In the genomic region with DNA sequence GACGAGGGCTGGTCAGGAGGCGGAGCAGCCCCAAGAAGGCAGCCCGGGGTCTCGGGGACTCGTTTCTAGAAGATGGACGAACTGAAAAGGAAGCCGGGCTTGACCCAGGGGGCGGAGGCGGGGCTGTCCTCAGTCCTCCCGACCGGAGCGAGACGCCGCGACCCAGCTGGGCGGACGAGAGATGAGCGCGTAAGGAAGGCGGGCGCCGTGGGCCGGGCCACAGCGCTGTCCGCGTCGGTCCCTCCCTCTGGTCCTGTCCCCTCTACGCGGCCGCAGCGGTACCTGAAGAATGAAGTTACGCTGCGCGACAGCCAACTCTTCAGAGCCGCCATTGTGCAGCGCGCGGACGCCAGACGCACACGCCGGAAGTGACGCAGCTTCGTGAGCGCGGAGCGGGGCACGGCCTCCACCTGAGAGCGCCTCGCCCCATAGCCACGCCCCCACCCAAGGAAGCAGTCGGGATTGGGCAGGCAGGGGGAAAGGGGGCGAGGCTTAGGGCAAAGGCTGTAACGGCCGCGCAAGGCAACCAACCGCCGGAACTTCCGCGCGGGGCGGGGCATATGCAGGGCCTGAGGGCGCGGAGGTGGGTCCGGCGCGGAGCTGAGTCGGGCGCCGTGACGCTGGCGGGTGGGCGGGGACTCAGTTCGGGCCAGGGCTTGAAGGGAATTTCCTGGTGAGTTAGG, we compare ENCODE assay signal across 8 cellular contexts. TPM values are rescaled to one million over a fixed set of nuclear protein-coding genes. Genes with fewer than 3 reads are reported as not detected.
DNase-seq lines count a peak whose midpoint lies in the region; ATAC-seq and TF ChIP-seq lines count a peak whose summit lies in the region.

A gene (minus strand): TSS at position 370 of the 683 bp plus-strand sequence. CDS start 38 bp downstream, at position 332.

- DNase-seq in ACHN (peak; percentile 100), NCI-H2227 (lab: John Stamatoyannopoulos, UW; ENCODE audit: unreplicated experiment) (peak; percentile 100), WERI-Rb-1 (peak; percentile 100), mammary epithelial cell (peak; percentile 100)

- peak within 1 kb of the TSS; percentile 98 for H2AFZ ChIP-seq in mammary epithelial cell (ENCODE audit: low read depth, low read length)

- TSS peak; percentile 35 for BruUV-seq in mammary epithelial cell (replicated peaks; lab: Mats Ljungman, UMichigan)

- dilution Hi-C loops in mammary epithelial cell (cut with HindIII; ENCODE audit: low sequenced_read_pairs) = no loop called here

- peak within 1 kb of the TSS; percentile 99 for H3K4me3 ChIP-seq in WERI-Rb-1 (ENCODE audit: low read depth, low read length)
- peak within 1 kb of the TSS; percentile 67 to 99 (median 97) for H3K4me3 ChIP-seq in mammary epithelial cell (replicated peaks in 1 of 3; ENCODE audit: insufficient read depth in 1 of 3, low read depth in 2 of 3, low read length in 3 of 3)
- H3K4me3 ChIP-seq in iPS-18c (ENCODE audit: insufficient read depth, low read depth, low read length) = peak within 1 kb of the TSS; percentile 100
- H3K4me3 ChIP-seq in skin epidermis = peak within 1 kb of the TSS; percentile 56 to 95 (median 70)

- H3K9ac ChIP-seq in mammary epithelial cell (ENCODE audit: insufficient read depth, low read length) = peak within 1 kb of the TSS; percentile 92

- intact Hi-C loops in mammary epithelial cell (cut with micrococcal nuclease) = loop anchor here (1.0 kb wide), 2 partner anchors 40 to 238 kb away; a partner anchor contains a TSS

- in situ Hi-C loops in ACHN (cut with HindIII; ENCODE audit: low pct_ligation_motif_present, low pct_unique_long_range_greater_than_20kb, low sequenced_read_pairs) = no loop called here
- in situ Hi-C loops in mammary epithelial cell (cut with MboI; ENCODE audit: low sequenced_read_pairs in 2 of 2) = no loop called here

- H3K27ac ChIP-seq in WERI-Rb-1 (peak within 1 kb of the TSS; percentile 91), mammary epithelial cell (ENCODE audit: insufficient read depth, low read depth, low read length) (peak within 1 kb of the TSS; percentile 95), skin epidermis (peak within 1 kb of the TSS; percentile 65 to 96 (median 91))

- CTCF ChIA-PET in mammary epithelial cell (lab: Charles Lee; ENCODE audit: low non-redundant PET) = interaction anchor here (1.0 kb wide), 1 partner anchor 130 kb away, joined by 9 read pairs; no protein-coding TSS in a partner anchor

- H4K20me1 ChIP-seq in mammary epithelial cell (ENCODE audit: insufficient read depth, low read length) = no peaks in the 10 kb centered on the region

- no peak for TF ChIP-seq CTCF in WERI-Rb-1 (IDR thresholded peaks at IDR 0.05; ENCODE audit: low read depth, low read length)
- TF ChIP-seq CTCF in mammary epithelial cell (conservative IDR thresholded peaks at IDR 0.05 in 1 of 2, IDR thresholded peaks at IDR 0.05 in 1 of 2; ENCODE audit: extremely low read depth in 1 of 2, insufficient read depth in 1 of 2, low read depth in 1 of 2, low read length in 2 of 2) = no peak

- peaks cover 43% of the 10 kb centered on the region for H3K79me2 ChIP-seq in mammary epithelial cell (ENCODE audit: insufficient read depth, low read length)

- 3% methylated on average over 6 of the region's 74 CpGs for WGBS in mammary epithelial cell (ENCODE audit: low coverage, missing lambda C conversion rate)

- ATAC-seq in GM18873 (IDR thresholded peaks at IDR 0.05; ENCODE audit: low FRiP score, unreplicated experiment) (peak; percentile 85), HG03139 (IDR thresholded peaks at IDR 0.05; ENCODE audit: unreplicated experiment) (peak; percentile 94)

- no peaks in the 10 kb centered on the region for H3K27me3 ChIP-seq in WERI-Rb-1 (ENCODE audit: insufficient read depth, low read depth, severe bottlenecking)
- H3K27me3 ChIP-seq in mammary epithelial cell (ENCODE audit: insufficient read depth, low read length) = no peaks in the 10 kb centered on the region

- H3K9me3 ChIP-seq in WERI-Rb-1 (ENCODE audit: severe bottlenecking) (no peaks in the 10 kb centered on the region), mammary epithelial cell (replicated peaks; ENCODE audit: insufficient read depth, low read length) (no peaks in the 10 kb centered on the region), iPS-18c (ENCODE audit: control insufficient read depth, insufficient read depth, low read length) (no peaks in the 10 kb centered on the region)

- H3K36me3 ChIP-seq in WERI-Rb-1 (peaks cover 45% of the 10 kb centered on the region), mammary epithelial cell (ENCODE audit: insufficient read depth, low read length) (peaks cover 3% of the 10 kb centered on the region)

- peak within 1 kb of the TSS; percentile 95 for H3K4me2 ChIP-seq in mammary epithelial cell (ENCODE audit: insufficient read depth, low read depth, low read length)

- peaks cover 21% of the 10 kb centered on the region for H3K4me1 ChIP-seq in mammary epithelial cell (ENCODE audit: insufficient read depth, low read length)

RNA-seq across cellular contexts. Expression of the gene that starts here (rescaled TPM):
- 10 to 100 TPM; 54.5 to 55.0 TPM for total RNA-seq in mammary epithelial cell
- 53.5 TPM for polyA plus RNA-seq in mammary epithelial cell
- polyA minus RNA-seq in mammary epithelial cell = 48.4 TPM

Comparison
In these comparisons a context has a peak if more than half of its experiments do, and no peak if none do; other contexts are left out.
1. Peak in every context shown above with its lines: DNase-seq, ATAC-seq, H3K4me3 ChIP-seq and H3K27ac ChIP-seq.